8 cellular contexts compared by ENCODE assay signal in genomic region chr1:184805667-184806295, GRCh38. TPM values are rescaled to one million over a fixed set of nuclear protein-coding genes. Genes with fewer than 3 reads are reported as not detected.
DNase-seq lines count a peak whose midpoint lies in the region; ATAC-seq and TF ChIP-seq lines count a peak whose summit lies in the region.

No MANE protein-coding gene starts in this region.

- peaks cover 8% of the 10 kb centered on the region for H3K4me1 Mint-ChIP-seq in activated T-cell treated with anti-CD3 and anti-CD28 coated beads, Interleukin-2, amount 50 U/mL, for 24 hours (ENCODE audit: low read depth)
- peaks cover 6% of the 10 kb centered on the region in 2 donors for H3K4me1 Mint-ChIP-seq in natural killer cell
- peaks cover 19% of the 10 kb centered on the region for H3K4me1 Mint-ChIP-seq in stimulated activated memory B cell treated with anti-CD40 and anti-IgM and Interleukin-4, amounts not matched to agents 10 μg/mL and 1 μg/mL and 100 μg/mL, for 72 hours

- ATAC-seq in GM21717 (IDR thresholded peaks at IDR 0.05; ENCODE audit: unreplicated experiment) (peak; percentile 93), natural killer cell (peak; percentile 88 to 100 (median 98))
- ATAC-seq in stimulated activated memory B cell treated with anti-CD40 and anti-IgM and Interleukin-4, amounts not matched to agents 10 μg/mL and 1 μg/mL and 100 μg/mL, for 72 hours, result peak; percentile 87

- no peak overlapping the region for H3K4me3 Mint-ChIP-seq in activated T-cell treated with anti-CD3 and anti-CD28 coated beads, Interleukin-2, amount 50 U/mL, for 24 hours
- no peak overlapping the region for H3K4me3 Mint-ChIP-seq in natural killer cell
- no peak overlapping the region for H3K4me3 Mint-ChIP-seq in stimulated activated memory B cell treated with anti-CD40 and anti-IgM and Interleukin-4, amounts not matched to agents 10 μg/mL and 1 μg/mL and 100 μg/mL, for 72 hours

- H3K27ac Mint-ChIP-seq in activated T-cell treated with anti-CD3 and anti-CD28 coated beads, Interleukin-2, amount 50 U/mL, for 24 hours, result peak overlapping the region; percentile 9
- peak overlapping the region in 1 of 2 donors; percentile 66 for H3K27ac Mint-ChIP-seq in natural killer cell
- H3K27ac Mint-ChIP-seq in stimulated activated memory B cell treated with anti-CD40 and anti-IgM and Interleukin-4, amounts not matched to agents 10 μg/mL and 1 μg/mL and 100 μg/mL, for 72 hours, result no peak overlapping the region

- H3K9me3 Mint-ChIP-seq in activated T-cell treated with anti-CD3 and anti-CD28 coated beads, Interleukin-2, amount 50 U/mL, for 24 hours, result no peaks in the 10 kb centered on the region
- H3K9me3 Mint-ChIP-seq in natural killer cell, result no peaks in the 10 kb centered on the region
- no peaks in the 10 kb centered on the region for H3K9me3 Mint-ChIP-seq in stimulated activated memory B cell treated with anti-CD40 and anti-IgM and Interleukin-4, amounts not matched to agents 10 μg/mL and 1 μg/mL and 100 μg/mL, for 72 hours

- DNase-seq in DMS153 treated with DMSO at 0.1 percent for 48 hours (lab: John Stamatoyannopoulos, UW; ENCODE audit: unreplicated experiment) (peak; percentile 89), KG1 (lab: John Stamatoyannopoulos, UW) (peak; percentile 89), OCI-M2 (lab: John Stamatoyannopoulos, UW; ENCODE audit: unreplicated experiment) (peak; percentile 45), fibroblast of gingiva (ENCODE audit: low read depth) (peak; percentile 74), natural killer cell (peak; percentile 79)
- DNase-seq in activated T-cell treated with anti-CD3 and anti-CD28 coated beads, Interleukin-2, amount 50 U/mL, for 24 hours, result peak; percentile 86

- peaks cover 22% of the 10 kb centered on the region for H3K36me3 Mint-ChIP-seq in activated T-cell treated with anti-CD3 and anti-CD28 coated beads, Interleukin-2, amount 50 U/mL, for 24 hours (ENCODE audit: low read depth)
- no peaks in the 10 kb centered on the region for H3K36me3 Mint-ChIP-seq in natural killer cell
- H3K36me3 Mint-ChIP-seq in stimulated activated memory B cell treated with anti-CD40 and anti-IgM and Interleukin-4, amounts not matched to agents 10 μg/mL and 1 μg/mL and 100 μg/mL, for 72 hours, result no peaks in the 10 kb centered on the region

- H3K27me3 Mint-ChIP-seq in activated T-cell treated with anti-CD3 and anti-CD28 coated beads, Interleukin-2, amount 50 U/mL, for 24 hours, result no peaks in the 10 kb centered on the region
- H3K27me3 Mint-ChIP-seq in natural killer cell (ENCODE audit: low read depth in 2 of 2), result no peaks in the 10 kb centered on the region
- H3K27me3 Mint-ChIP-seq in stimulated activated memory B cell treated with anti-CD40 and anti-IgM and Interleukin-4, amounts not matched to agents 10 μg/mL and 1 μg/mL and 100 μg/mL, for 72 hours, result no peaks in the 10 kb centered on the region

- intact Hi-C loops in natural killer cell (cut with micrococcal nuclease), result loop anchor here (1.0 kb wide), 3 partner anchors 177 to 865 kb away; no protein-coding TSS in a partner anchor

- peak; percentile 94 for TF ChIP-seq CTCF in natural killer cell (IDR thresholded peaks at IDR 0.05)

RNA-seq across cellular contexts. Expression of gene EDEM3, which starts 51.1 kb away (rescaled TPM):
- 10 to 100 TPM in 2 of 3 donors, 1 to 10 TPM in 1; 8.9 to 15.4 (median 15.1) TPM for total RNA-seq in natural killer cell

Comparison
In these comparisons a context has a peak if more than half of its experiments do, and no peak if none do; other contexts are left out.
1. Peak in every context shown above with its lines: DNase-seq and ATAC-seq.